1 cellular context compared by ENCODE assay signal in the genomic region with DNA sequence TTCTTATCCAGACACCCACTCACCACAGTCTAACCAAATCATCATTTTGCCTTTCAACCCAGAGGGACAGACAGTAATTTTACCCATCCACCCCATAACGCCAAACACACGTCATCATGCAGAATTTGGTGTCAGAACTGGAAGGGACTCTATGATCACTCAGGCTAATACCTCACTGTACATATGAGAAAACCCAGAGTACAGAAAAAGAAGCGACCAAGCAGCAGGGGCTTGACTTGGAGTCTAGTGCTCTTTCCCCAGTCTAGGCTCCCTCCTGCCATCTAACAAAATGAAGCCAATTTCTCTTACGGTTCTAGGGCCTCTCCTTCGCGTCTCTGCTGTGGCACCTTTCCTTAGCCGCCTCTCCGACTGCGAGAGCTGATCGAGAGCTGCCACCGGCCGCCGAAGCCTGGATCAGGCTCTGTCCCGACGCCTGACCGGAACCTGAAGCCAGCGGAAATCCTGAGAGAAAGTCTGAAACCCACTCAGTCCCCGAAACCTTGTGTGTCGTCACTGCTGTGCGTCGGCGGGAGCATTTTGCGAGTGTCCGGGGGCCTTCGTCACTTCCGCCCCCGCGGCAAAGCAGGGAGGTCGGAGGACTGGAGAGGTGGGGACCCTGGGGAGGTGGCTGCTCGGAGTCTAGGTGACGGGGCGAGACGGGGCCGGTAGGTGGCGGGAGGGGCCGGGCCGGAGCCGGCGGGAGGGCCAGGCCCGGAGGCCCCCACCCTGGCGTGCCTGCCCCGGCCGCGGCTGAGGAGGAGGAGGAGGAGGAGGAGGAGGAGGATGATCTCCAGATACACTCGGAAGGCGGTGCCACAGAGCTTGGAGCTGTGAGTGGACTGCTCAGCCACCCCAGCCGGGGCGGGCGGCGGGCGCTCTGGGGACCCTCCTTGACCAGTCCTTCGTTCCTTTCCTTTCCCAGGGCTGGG.
A peak's percentile ranks its signal among the peaks of the same experiment; 100 is the strongest.
TF ChIP-seq lines count a peak whose summit lies in the region.

A gene (minus strand): TSS at position 452 of the 929 bp plus-strand sequence. CDS start 4,071 bp downstream, outside the sequence.
A gene (plus strand): TSS at position 563 of the 929 bp plus-strand sequence. CDS start 221 bp downstream, at position 784.

TF ChIP-seq in K562, 482 proteins besides CTCF, POLR2A, EP300 and RAD21 (continued from another document and continues in another):
- TF ChIP-seq, protein P1, sequence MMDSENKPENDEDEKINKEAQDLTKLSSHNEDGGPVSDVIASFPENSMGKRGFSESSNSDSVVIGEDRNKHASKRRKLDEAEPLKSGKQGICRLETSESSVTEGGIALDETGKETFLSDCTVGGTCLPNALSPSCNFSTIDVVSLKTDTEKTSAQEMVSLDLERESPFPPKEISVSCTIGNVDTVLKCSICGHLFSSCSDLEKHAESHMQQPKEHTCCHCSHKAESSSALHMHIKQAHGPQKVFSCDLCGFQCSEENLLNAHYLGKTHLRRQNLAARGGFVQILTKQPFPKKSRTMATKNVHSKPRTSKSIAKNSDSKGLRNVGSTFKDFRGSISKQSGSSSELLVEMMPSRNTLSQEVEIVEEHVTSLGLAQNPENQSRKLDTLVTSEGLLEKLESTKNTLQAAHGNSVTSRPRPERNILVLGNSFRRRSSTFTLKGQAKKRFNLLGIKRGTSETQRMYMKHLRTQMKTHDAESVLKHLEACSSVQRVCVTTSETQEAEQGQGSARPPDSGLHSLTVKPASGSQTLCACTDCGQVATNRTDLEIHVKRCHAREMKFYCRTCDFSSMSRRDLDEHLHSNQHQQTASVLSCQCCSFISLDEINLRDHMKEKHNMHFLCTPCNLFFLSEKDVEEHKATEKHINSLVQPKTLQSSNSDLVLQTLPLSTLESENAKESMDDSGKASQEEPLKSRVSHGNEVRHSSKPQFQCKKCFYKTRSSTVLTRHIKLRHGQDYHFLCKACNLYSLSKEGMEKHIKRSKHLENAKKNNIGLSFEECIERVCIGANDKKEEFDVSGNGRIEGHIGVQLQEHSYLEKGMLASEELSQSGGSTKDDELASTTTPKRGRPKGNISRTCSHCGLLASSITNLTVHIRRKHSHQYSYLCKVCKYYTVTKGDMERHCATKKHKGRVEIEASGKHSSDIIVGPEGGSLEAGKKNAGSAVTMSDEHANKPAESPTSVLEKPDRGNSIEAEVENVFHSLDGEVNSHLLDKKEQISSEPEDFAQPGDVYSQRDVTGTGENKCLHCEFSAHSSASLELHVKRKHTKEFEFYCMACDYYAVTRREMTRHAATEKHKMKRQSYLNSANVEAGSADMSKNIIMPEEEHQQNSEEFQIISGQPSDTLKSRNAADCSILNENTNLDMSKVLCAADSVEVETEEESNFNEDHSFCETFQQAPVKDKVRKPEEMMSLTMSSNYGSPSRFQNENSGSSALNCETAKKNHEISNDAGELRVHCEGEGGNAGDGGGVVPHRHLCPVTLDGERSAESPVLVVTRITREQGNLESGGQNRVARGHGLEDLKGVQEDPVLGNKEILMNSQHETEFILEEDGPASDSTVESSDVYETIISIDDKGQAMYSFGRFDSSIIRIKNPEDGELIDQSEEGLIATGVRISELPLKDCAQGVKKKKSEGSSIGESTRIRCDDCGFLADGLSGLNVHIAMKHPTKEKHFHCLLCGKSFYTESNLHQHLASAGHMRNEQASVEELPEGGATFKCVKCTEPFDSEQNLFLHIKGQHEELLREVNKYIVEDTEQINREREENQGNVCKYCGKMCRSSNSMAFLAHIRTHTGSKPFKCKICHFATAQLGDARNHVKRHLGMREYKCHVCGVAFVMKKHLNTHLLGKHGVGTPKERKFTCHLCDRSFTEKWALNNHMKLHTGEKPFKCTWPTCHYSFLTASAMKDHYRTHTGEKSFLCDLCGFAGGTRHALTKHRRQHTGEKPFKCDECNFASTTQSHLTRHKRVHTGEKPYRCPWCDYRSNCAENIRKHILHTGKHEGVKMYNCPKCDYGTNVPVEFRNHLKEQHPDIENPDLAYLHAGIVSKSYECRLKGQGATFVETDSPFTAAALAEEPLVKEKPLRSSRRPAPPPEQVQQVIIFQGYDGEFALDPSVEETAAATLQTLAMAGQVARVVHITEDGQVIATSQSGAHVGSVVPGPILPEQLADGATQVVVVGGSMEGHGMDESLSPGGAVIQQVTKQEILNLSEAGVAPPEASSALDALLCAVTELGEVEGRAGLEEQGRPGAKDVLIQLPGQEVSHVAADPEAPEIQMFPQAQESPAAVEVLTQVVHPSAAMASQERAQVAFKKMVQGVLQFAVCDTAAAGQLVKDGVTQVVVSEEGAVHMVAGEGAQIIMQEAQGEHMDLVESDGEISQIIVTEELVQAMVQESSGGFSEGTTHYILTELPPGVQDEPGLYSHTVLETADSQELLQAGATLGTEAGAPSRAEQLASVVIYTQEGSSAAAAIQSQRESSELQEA (IDR thresholded peaks at IDR 0.05; ENCODE audit: low read depth), result no peak
- peak; percentile 27 for TF ChIP-seq ZFP36 (IDR thresholded peaks at IDR 0.05; ENCODE audit: low read depth, low read length, partially characterized antibody)
- TF ChIP-seq WHSC1 (IDR thresholded peaks at IDR 0.05; ENCODE audit: low read length), result no peak
- no peak for TF ChIP-seq NELFE (IDR thresholded peaks at IDR 0.05; ENCODE audit: insufficient read depth, insufficient read length)
- no peak for TF ChIP-seq KAT2B (IDR thresholded peaks at IDR 0.05; ENCODE audit: low read depth, low read length)
- peak; percentile 49 to 75; a peak in 3 of 4 replicates for TF ChIP-seq FOXK2 (conservative IDR thresholded peaks at IDR 0.05 in 1 of 2, IDR thresholded peaks at IDR 0.05 in 1 of 2; ENCODE audit: low read depth in 2 of 2)
- TF ChIP-seq ZNF431 (CRISPR knock-in tag; IDR thresholded peaks at IDR 0.05), result no peak
- TF ChIP-seq SMC3 (conservative IDR thresholded peaks at IDR 0.05; ENCODE audit: insufficient read depth, low read depth, low read length), result 0 out of 2 replicates have a peak, but pooled peaks have one; percentile 23
- no peak for TF ChIP-seq NR2F6 (CRISPR knock-in tag; IDR thresholded peaks at IDR 0.05)
- peak; percentile 65; the same call in 1 of the 2 replicates for TF ChIP-seq L3MBTL2 (IDR thresholded peaks at IDR 0.05)
- TF ChIP-seq, protein P2, sequence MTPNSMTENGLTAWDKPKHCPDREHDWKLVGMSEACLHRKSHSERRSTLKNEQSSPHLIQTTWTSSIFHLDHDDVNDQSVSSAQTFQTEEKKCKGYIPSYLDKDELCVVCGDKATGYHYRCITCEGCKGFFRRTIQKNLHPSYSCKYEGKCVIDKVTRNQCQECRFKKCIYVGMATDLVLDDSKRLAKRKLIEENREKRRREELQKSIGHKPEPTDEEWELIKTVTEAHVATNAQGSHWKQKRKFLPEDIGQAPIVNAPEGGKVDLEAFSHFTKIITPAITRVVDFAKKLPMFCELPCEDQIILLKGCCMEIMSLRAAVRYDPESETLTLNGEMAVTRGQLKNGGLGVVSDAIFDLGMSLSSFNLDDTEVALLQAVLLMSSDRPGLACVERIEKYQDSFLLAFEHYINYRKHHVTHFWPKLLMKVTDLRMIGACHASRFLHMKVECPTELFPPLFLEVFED (CRISPR knock-in tag; conservative IDR thresholded peaks at IDR 0.05), result peak; percentile 53; the same call in 1 of the 2 replicates
- peak; percentile 94; the same call in 1 of the 2 replicates for TF ChIP-seq KAT7 (CRISPR knock-in tag; IDR thresholded peaks at IDR 0.05; ENCODE audit: borderline replicate concordance)
- peak; percentile 33; the same call in 1 of the 2 replicates for TF ChIP-seq EHMT2 (IDR thresholded peaks at IDR 0.05)
- no peak for TF ChIP-seq EWSR1 (IDR thresholded peaks at IDR 0.05; ENCODE audit: borderline replicate concordance, low read depth, partially characterized antibody)
- TF ChIP-seq, protein P3, sequence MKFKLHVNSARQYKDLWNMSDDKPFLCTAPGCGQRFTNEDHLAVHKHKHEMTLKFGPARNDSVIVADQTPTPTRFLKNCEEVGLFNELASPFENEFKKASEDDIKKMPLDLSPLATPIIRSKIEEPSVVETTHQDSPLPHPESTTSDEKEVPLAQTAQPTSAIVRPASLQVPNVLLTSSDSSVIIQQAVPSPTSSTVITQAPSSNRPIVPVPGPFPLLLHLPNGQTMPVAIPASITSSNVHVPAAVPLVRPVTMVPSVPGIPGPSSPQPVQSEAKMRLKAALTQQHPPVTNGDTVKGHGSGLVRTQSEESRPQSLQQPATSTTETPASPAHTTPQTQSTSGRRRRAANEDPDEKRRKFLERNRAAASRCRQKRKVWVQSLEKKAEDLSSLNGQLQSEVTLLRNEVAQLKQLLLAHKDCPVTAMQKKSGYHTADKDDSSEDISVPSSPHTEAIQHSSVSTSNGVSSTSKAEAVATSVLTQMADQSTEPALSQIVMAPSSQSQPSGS (CRISPR knock-in tag; IDR thresholded peaks at IDR 0.05), result no peak
- TF ChIP-seq, protein P4, sequence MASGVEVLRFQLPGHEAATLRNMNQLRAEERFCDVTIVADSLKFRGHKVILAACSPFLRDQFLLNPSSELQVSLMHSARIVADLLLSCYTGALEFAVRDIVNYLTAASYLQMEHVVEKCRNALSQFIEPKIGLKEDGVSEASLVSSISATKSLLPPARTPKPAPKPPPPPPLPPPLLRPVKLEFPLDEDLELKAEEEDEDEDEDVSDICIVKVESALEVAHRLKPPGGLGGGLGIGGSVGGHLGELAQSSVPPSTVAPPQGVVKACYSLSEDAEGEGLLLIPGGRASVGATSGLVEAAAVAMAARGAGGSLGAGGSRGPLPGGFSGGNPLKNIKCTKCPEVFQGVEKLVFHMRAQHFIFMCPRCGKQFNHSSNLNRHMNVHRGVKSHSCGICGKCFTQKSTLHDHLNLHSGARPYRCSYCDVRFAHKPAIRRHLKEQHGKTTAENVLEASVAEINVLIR (CRISPR knock-in tag; IDR thresholded peaks at IDR 0.05), result peak; percentile 100
- TF ChIP-seq FOS (IDR thresholded peaks at IDR 0.05; ENCODE audit: extremely low read depth, insufficient read length), result no peak
- no peak for TF ChIP-seq ILK (tag; IDR thresholded peaks at IDR 0.05; ENCODE audit: borderline replicate concordance, low read depth)
- TF ChIP-seq ELF1 (tag; IDR thresholded peaks at IDR 0.05), result peak; percentile 78
- TF ChIP-seq, protein P5, sequence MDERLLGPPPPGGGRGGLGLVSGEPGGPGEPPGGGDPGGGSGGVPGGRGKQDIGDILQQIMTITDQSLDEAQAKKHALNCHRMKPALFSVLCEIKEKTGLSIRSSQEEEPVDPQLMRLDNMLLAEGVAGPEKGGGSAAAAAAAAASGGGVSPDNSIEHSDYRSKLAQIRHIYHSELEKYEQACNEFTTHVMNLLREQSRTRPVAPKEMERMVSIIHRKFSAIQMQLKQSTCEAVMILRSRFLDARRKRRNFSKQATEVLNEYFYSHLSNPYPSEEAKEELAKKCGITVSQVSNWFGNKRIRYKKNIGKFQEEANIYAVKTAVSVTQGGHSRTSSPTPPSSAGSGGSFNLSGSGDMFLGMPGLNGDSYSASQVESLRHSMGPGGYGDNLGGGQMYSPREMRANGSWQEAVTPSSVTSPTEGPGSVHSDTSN (CRISPR knock-in tag; IDR thresholded peaks at IDR 0.05; ENCODE audit: low read depth), result no peak
- TF ChIP-seq, protein P5 (tag; conservative IDR thresholded peaks at IDR 0.05; ENCODE audit: low read depth), result no peak
- TF ChIP-seq ZNF347 (CRISPR knock-in tag; IDR thresholded peaks at IDR 0.05; ENCODE audit: low read depth), result no peak
- TF ChIP-seq, protein P6, sequence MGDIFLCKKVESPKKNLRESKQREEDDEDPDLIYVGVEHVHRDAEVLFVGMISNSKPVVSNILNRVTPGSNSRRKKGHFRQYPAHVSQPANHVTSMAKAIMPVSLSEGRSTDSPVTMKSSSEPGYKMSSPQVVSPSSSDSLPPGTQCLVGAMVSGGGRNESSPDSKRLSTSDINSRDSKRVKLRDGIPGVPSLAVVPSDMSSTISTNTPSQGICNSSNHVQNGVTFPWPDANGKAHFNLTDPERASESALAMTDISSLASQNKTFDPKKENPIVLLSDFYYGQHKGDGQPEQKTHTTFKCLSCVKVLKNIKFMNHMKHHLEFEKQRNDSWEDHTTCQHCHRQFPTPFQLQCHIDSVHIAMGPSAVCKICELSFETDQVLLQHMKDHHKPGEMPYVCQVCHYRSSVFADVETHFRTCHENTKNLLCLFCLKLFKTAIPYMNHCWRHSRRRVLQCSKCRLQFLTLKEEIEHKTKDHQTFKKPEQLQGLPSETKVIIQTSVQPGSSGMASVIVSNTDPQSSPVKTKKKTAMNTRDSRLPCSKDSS (IDR thresholded peaks at IDR 0.05; ENCODE audit: low read depth, partially characterized antibody), result peak; percentile 18
- TF ChIP-seq, protein P7, sequence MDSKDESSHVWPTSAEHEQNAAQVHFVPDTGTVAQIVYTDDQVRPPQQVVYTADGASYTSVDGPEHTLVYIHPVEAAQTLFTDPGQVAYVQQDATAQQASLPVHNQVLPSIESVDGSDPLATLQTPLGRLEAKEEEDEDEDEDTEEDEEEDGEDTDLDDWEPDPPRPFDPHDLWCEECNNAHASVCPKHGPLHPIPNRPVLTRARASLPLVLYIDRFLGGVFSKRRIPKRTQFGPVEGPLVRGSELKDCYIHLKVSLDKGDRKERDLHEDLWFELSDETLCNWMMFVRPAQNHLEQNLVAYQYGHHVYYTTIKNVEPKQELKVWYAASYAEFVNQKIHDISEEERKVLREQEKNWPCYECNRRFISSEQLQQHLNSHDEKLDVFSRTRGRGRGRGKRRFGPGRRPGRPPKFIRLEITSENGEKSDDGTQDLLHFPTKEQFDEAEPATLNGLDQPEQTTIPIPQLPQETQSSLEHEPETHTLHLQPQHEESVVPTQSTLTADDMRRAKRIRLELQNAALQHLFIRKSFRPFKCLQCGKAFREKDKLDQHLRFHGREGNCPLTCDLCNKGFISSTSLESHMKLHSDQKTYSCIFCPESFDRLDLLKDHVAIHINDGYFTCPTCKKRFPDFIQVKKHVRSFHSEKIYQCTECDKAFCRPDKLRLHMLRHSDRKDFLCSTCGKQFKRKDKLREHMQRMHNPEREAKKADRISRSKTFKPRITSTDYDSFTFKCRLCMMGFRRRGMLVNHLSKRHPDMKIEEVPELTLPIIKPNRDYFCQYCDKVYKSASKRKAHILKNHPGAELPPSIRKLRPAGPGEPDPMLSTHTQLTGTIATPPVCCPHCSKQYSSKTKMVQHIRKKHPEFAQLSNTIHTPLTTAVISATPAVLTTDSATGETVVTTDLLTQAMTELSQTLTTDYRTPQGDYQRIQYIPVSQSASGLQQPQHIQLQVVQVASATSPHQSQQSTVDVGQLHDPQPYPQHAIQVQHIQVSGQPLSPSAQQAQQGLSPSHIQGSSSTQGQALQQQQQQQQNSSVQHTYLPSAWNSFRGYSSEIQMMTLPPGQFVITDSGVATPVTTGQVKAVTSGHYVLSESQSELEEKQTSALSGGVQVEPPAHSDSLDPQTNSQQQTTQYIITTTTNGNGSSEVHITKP (IDR thresholded peaks at IDR 0.05; ENCODE audit: partially characterized antibody), result no peak
- TF ChIP-seq RBM39 (optimal IDR thresholded peaks at IDR 0.05; ENCODE audit: low read depth, low read length), result no peak
- TF ChIP-seq NR2C1 (IDR thresholded peaks at IDR 0.05), result peak; percentile 58; the same call in 1 of the 2 replicates
- TF ChIP-seq NR2C1 (tag; IDR thresholded peaks at IDR 0.05), result peak; percentile 73
- TF ChIP-seq MTF1 (CRISPR knock-in tag; IDR thresholded peaks at IDR 0.05; ENCODE audit: borderline replicate concordance), result no peak
- peak; percentile 75; the same call in 1 of the 2 replicates for TF ChIP-seq NFRKB (IDR thresholded peaks at IDR 0.05; ENCODE audit: low read depth)
- TF ChIP-seq ZNF134 (CRISPR knock-in tag; conservative IDR thresholded peaks at IDR 0.05), result no peak
- TF ChIP-seq JUNB (CRISPR knock-in tag; conservative IDR thresholded peaks at IDR 0.05), result no peak
- no peak for TF ChIP-seq ZNF23 (CRISPR knock-in tag; IDR thresholded peaks at IDR 0.05)
- peak in 1 of 2 experiments; percentile 38; a peak in 1 of 4 replicates for TF ChIP-seq TRIM24 (IDR thresholded peaks at IDR 0.05)
